In the genomic region with DNA sequence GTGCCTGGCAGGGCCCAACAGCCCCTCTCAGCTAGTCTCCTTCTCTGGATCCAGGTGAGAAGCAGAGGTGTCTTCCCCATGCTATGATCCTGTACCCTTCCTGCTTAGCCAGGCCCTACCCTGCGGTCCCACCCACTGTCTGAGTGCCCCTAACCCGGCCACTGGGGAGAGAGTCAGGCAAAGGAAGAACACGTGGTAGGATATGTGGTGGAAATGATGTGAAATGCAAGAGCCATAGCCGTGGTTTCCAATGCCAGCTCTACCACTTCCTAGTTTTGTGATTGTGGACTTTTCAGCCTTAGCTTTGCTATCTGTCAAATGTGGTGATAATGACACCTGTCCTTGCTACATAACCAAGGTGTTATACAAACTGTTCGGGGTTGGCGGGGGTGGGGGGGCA, we compare ENCODE assay signal across 15 cellular contexts. TPM values are rescaled to one million over a fixed set of nuclear protein-coding genes. Genes with fewer than 3 reads are reported as not detected.
"Had no signal": no experiment of that assay in that cellular context is flagged by ENCODE, and none has a peak within 500 bp of the region (broad histone marks: within the 10 kb centered on the region; RNA-seq: fewer than 3 reads in every experiment).

No MANE protein-coding gene starts in this region.

- H3K27me3 ChIP-seq: thyroid gland, uterus had no signal

- H3K4me1 ChIP-seq: SJSA1, thyroid gland, uterus had no signal

- H3K27ac Mint-ChIP-seq: nephron progenitor cell had no signal

- H3K9me3 ChIP-seq: mucosa of descending colon, SJSA1, thyroid gland, uterus had no signal

- H3K4me1 Mint-ChIP-seq: nephron progenitor cell had no signal

- H3K27ac ChIP-seq: SJSA1, thyroid gland, uterus had no signal

- ATAC-seq: activated T-cell treated with anti-CD3 and anti-CD28 coated beads, Interleukin-2, amount 50 U/mL, for 4 hours; esophagus mucosa; mucosa of descending colon had no signal

- H3K9me3 Mint-ChIP-seq: activated T-cell treated with anti-CD3 and anti-CD28 coated beads, Interleukin-2, amount 50 U/mL, for 4 hours; nephron progenitor cell had no signal

- H3K36me3 ChIP-seq: SJSA1, thyroid gland, uterus had no signal

- H3K4me3 Mint-ChIP-seq: activated T-cell treated with anti-CD3 and anti-CD28 coated beads, Interleukin-2, amount 50 U/mL, for 4 hours; nephron progenitor cell had no signal

- DNase-seq: activated CD4-positive, CD25-positive, alpha-beta regulatory T cell treated with anti-CD3 and anti-CD28 coated beads, Interleukin-2, amount 50 U/mL, for 72 hours; activated effector memory CD4-positive, alpha-beta T cell treated with anti-CD3 and anti-CD28 coated beads, Interleukin-2, amount 50 U/mL, for 16 hours; activated T-cell treated with anti-CD3 and anti-CD28 coated beads, Interleukin-2, amount 50 U/mL, for 4 hours; central memory CD4-positive, alpha-beta T cell; dermis blood vessel endothelial cell; mucosa of descending colon; nephron progenitor cell; stimulated activated CD4-positive, alpha-beta T cell treated with anti-CD3 and anti-CD28 coated beads, Interleukin-4, amount 100 ng/mL, for 4 hours; SW 1271; thyroid gland; uterus had no signal

- H3K4me3 ChIP-seq: mucosa of descending colon, SJSA1, thyroid gland, uterus had no signal

RNA-seq across cellular contexts. Expression of a gene that starts 15.8 kb away (rescaled TPM):
- total RNA-seq: activated T-cell treated with anti-CD3 and anti-CD28 coated beads, Interleukin-2, amount 50 U/mL, for 4 hours; dermis blood vessel endothelial cell; esophagus mucosa; fibroblast of villous mesenchyme; osteoblast; SJSA1; uterus had no signal

RNA-seq across cellular contexts. Expression of a gene that starts 17.8 kb away (rescaled TPM):
- total RNA-seq: dermis blood vessel endothelial cell, esophagus mucosa, fibroblast of villous mesenchyme, mucosa of descending colon, osteoblast, SJSA1, thyroid gland, uterus had no signal

RNA-seq across cellular contexts. Expression of a gene that starts 34.9 kb away (rescaled TPM):
- total RNA-seq: dermis blood vessel endothelial cell, esophagus mucosa, fibroblast of villous mesenchyme, mucosa of descending colon, osteoblast, SJSA1, thyroid gland had no signal

RNA-seq across cellular contexts. Expression of a gene that starts 44.0 kb away (rescaled TPM):
- total RNA-seq: dermis blood vessel endothelial cell, fibroblast of villous mesenchyme, osteoblast had no signal
